ENCODE assay signal across 27 cellular contexts in the genomic region with DNA sequence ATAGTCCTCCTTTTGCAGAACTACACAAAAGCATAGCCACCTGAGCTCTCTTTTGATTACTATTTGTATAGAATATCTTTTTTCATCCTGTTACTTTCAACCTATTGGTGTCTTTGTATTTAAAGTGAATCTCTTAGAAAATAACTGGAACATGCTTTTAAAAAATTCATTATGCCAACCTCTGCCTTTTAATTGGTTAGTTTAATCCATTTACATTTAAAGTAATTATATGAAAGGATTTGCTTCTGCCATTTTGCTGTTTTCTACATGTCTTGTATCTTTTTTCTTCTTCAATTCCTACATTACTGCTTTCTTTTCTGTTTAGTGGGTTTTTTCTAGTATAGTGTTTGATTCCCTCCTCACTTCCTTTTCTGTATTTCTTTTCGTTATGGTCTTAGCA.
"Had no signal": no experiment of that assay in that cellular context is flagged by ENCODE, and none has a peak within 500 bp of the region (broad histone marks: within the 10 kb centered on the region; RNA-seq: fewer than 3 reads in every experiment).

No MANE protein-coding gene starts in this region.

- ATAC-seq: effector memory CD8-positive, alpha-beta T cell; esophagus mucosa; foreskin keratinocyte; gastrocnemius medialis; gastroesophageal sphincter; heart left ventricle; heart right ventricle had no signal

- H3K4me1 ChIP-seq: colonic mucosa, esophagus squamous epithelium, foreskin keratinocyte, gastrocnemius medialis had no signal

- H3K4me3 ChIP-seq: colonic mucosa, coronary artery, dorsolateral prefrontal cortex, esophagus muscularis mucosa, esophagus squamous epithelium, gastrocnemius medialis, gastroesophageal sphincter, heart left ventricle, heart right ventricle had no signal

- H3K36me3 ChIP-seq: colonic mucosa, esophagus muscularis mucosa, esophagus squamous epithelium, gastrocnemius medialis, gastroesophageal sphincter, heart left ventricle, heart right ventricle had no signal

- DNase-seq: colonic mucosa; cortex of kidney; dermis blood vessel endothelial cell; dorsolateral prefrontal cortex; effector CD4-positive, alpha-beta T cell; effector CD8-positive, alpha-beta T cell; effector memory CD4-positive, alpha-beta T cell; effector memory CD8-positive, alpha-beta T cell; endodermal cell; erythroblast; esophagus squamous epithelium; foreskin fibroblast; foreskin keratinocyte; foreskin melanocyte; gastrocnemius medialis; glutamatergic neuron; head of caudate nucleus; heart left ventricle; heart right ventricle had no signal

- H3K27me3 ChIP-seq: colonic mucosa, dorsolateral prefrontal cortex, esophagus muscularis mucosa, esophagus squamous epithelium, foreskin keratinocyte, gastrocnemius medialis, gastroesophageal sphincter, heart left ventricle, heart right ventricle had no signal

- FAIRE-seq: colon, endometrium, endothelial cell of umbilical vein had no signal

- H3K27ac ChIP-seq: colonic mucosa, coronary artery, dorsolateral prefrontal cortex, epithelial cell of prostate, esophagus muscularis mucosa, esophagus squamous epithelium, foreskin keratinocyte, gastrocnemius medialis, gastroesophageal sphincter, heart left ventricle, heart right ventricle had no signal

- H3K9me3 ChIP-seq: colonic mucosa, gastrocnemius medialis had no signal
